ENCODE assay signal across 17 cellular contexts in the genomic region with DNA sequence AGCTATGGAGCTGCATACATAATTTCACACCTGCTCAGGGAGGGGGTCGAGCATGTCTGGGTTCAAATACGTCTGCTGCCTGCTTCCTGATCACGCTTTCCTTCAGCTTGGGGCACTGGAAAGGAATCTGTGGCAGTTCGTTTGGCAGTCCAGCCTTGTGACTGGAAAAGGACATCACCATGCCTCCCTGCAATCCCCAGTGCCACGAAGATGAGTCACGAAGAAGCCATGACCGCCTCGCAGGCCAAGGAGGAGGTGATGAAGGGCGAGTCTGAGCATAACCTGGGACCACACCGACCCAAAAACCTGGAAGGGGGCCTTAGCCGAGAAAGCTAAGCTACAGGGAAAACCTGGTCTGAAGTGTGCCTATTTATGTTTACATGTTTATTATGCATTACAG. TPM values are rescaled to one million over a fixed set of nuclear protein-coding genes. Genes with fewer than 3 reads are reported as not detected.
DNase-seq lines count a peak whose midpoint lies in the region; ATAC-seq, FAIRE-seq and TF ChIP-seq lines count a peak whose summit lies in the region.
"Had no signal": no experiment of that assay in that cellular context is flagged by ENCODE, and none has a peak within 500 bp of the region (broad histone marks: within the 10 kb centered on the region; RNA-seq: fewer than 3 reads in every experiment).

No MANE protein-coding gene starts in this region.

- H3K4me3 Mint-ChIP-seq in Calu3 (ENCODE audit: low read depth, unreplicated experiment): no peak overlapping the region
- H3K4me3 Mint-ChIP-seq: activated CD4-positive, alpha-beta memory T cell treated with anti-CD3 and anti-CD28 coated beads for 36 hours; activated naive CD4-positive, alpha-beta T cell treated with anti-CD3 and anti-CD28 coated beads for 36 hours; T-helper 17 cell had no signal

- H3K36me3 Mint-ChIP-seq in Calu3 (ENCODE audit: insufficient read depth, unreplicated experiment): peaks cover 99% of the 10 kb centered on the region
- H3K36me3 Mint-ChIP-seq: activated CD4-positive, alpha-beta memory T cell treated with anti-CD3 and anti-CD28 coated beads for 36 hours had no signal

- peaks cover 79% of the 10 kb centered on the region for H3K4me1 Mint-ChIP-seq in Calu3 (ENCODE audit: low read depth, unreplicated experiment)
- H3K4me1 Mint-ChIP-seq: T-helper 17 cell had no signal

- no peak for FAIRE-seq in GM12891 (lab: Jason Lieb, UNC)
- FAIRE-seq: G401.6 had no signal

- H3K4me3 ChIP-seq in ascending aorta (peak overlapping the region in 1 of 2 donors; percentile 22), right cardiac atrium (ENCODE audit: low read length) (no peak overlapping the region)
- H3K4me3 ChIP-seq: colonic mucosa had no signal

- WGBS in right cardiac atrium: 57% methylated on average over 11 of the region's 11 CpGs

- no peaks in the 10 kb centered on the region for H3K27me3 Mint-ChIP-seq in Calu3 (ENCODE audit: unreplicated experiment)

- no peak for TF ChIP-seq POLR2A in GM12891 (IDR thresholded peaks at IDR 0.05; ENCODE audit: low read depth, low read length)

- ATAC-seq in right cardiac atrium (peak; percentile 44 to 63), sciatic nerve (peak; percentile 33), HG02884 (IDR thresholded peaks at IDR 0.05; ENCODE audit: unreplicated experiment) (no peak), GM21619 (IDR thresholded peaks at IDR 0.05; ENCODE audit: unreplicated experiment) (no peak)
- ATAC-seq: T-helper 17 cell had no signal

- no TSS peak for BruUV-seq in Calu3 (replicated peaks; lab: Mats Ljungman, UMichigan)

- H3K36me3 ChIP-seq in ascending aorta: peaks cover 28 to 71% of the 10 kb centered on the region in 2 donors

- H3K9me3 ChIP-seq in ascending aorta: no peaks in the 10 kb centered on the region
- H3K9me3 ChIP-seq in right cardiac atrium (ENCODE audit: control insufficient read depth, low read length): no peaks in the 10 kb centered on the region
- H3K9me3 ChIP-seq: colonic mucosa had no signal

- peak overlapping the region; percentile 93 to 100 for H3K27ac ChIP-seq in ascending aorta
- H3K27ac ChIP-seq in right cardiac atrium (ENCODE audit: low read length): peak overlapping the region; percentile 91
- H3K27ac ChIP-seq: colonic mucosa had no signal

- CTCF ChIA-PET in Calu3 (lab: Charles Lee): no interaction called here

- no peak for DNase-seq in Calu3
- peak in 1 of 2 donors; percentile 84 for DNase-seq in ascending aorta (ENCODE audit: low spot score in 2 of 2)
- no peak for DNase-seq in right cardiac atrium
- DNase-seq in sciatic nerve (ENCODE audit: low spot score): peak; percentile 51
- DNase-seq in NCI-H526 (lab: John Stamatoyannopoulos, UW): no peak
- no peak for DNase-seq in GM12891 (ENCODE audit: insufficient read length, low spot score)
- DNase-seq: activated CD4-positive, alpha-beta memory T cell treated with anti-CD3 and anti-CD28 coated beads for 36 hours; activated naive CD4-positive, alpha-beta T cell treated with anti-CD3 and anti-CD28 coated beads for 36 hours; AML-193; colonic mucosa; foreskin melanocyte; Karpas-422; OCI-M1; T-helper 17 cell had no signal

- H3K9me3 Mint-ChIP-seq in Calu3 (ENCODE audit: low read depth, unreplicated experiment): no peaks in the 10 kb centered on the region
- H3K9me3 Mint-ChIP-seq: activated CD4-positive, alpha-beta memory T cell treated with anti-CD3 and anti-CD28 coated beads for 36 hours; activated naive CD4-positive, alpha-beta T cell treated with anti-CD3 and anti-CD28 coated beads for 36 hours had no signal

- no peaks in the 10 kb centered on the region for H3K27me3 ChIP-seq in ascending aorta
- no peaks in the 10 kb centered on the region for H3K27me3 ChIP-seq in right cardiac atrium (ENCODE audit: control insufficient read depth, insufficient read depth)
- H3K27me3 ChIP-seq: colonic mucosa had no signal

- intact Hi-C loops in Calu3 (cut with micrococcal nuclease; ENCODE audit: unreplicated experiment): loop anchor here (10.0 kb wide), 1 partner anchor 106 kb away; no protein-coding TSS in a partner anchor
- intact Hi-C loops in ascending aorta (cut with DNase I): no loop called here
- intact Hi-C loops in right cardiac atrium (cut with DNase I): no loop called here
- intact Hi-C loops in sciatic nerve (cut with DNase I): no loop called here

- TF ChIP-seq CTCF in Calu3 (IDR thresholded peaks at IDR 0.05; ENCODE audit: unreplicated experiment): no peak
- no peak for TF ChIP-seq CTCF in ascending aorta (IDR thresholded peaks at IDR 0.05)

- H3K4me1 ChIP-seq in ascending aorta: peaks cover 27 to 91% of the 10 kb centered on the region in 2 donors
- peaks cover 31% of the 10 kb centered on the region for H3K4me1 ChIP-seq in right cardiac atrium (ENCODE audit: control insufficient read depth, insufficient read depth, low read length)

- peak overlapping the region; percentile 55 for H3K27ac Mint-ChIP-seq in Calu3 (ENCODE audit: unreplicated experiment)
- H3K27ac Mint-ChIP-seq: activated CD4-positive, alpha-beta memory T cell treated with anti-CD3 and anti-CD28 coated beads for 36 hours; activated naive CD4-positive, alpha-beta T cell treated with anti-CD3 and anti-CD28 coated beads for 36 hours; T-helper 17 cell had no signal

TF ChIP-seq in GM12891, 5 proteins besides CTCF, POLR2A, EP300 and RAD21:
- no peak for TF ChIP-seq POLR2AphosphoS5 (IDR thresholded peaks at IDR 0.05; ENCODE audit: low read depth, low read length)
- TF ChIP-seq POU2F2 (IDR thresholded peaks at IDR 0.05; ENCODE audit: low read depth, low read length): no peak
- TF ChIP-seq SPI1 (IDR thresholded peaks at IDR 0.05; ENCODE audit: low read depth, low read length): no peak
- TF ChIP-seq PAX5 (IDR thresholded peaks at IDR 0.05; ENCODE audit: insufficient read depth, low read length, severe bottlenecking): no peak
- no peak for TF ChIP-seq TAF1 (IDR thresholded peaks at IDR 0.05; ENCODE audit: low read depth, low read length)

RNA-seq across cellular contexts. Expression of a gene that starts 13.1 kb away (rescaled TPM):
- total RNA-seq in Calu3 (2022) (156 and 245 TPM in 2 replicates), ascending aorta (101 TPM), right cardiac atrium (10 to 100 TPM; 23.2 to 33.6 (median 30.0) TPM), sciatic nerve (81.6 TPM)
- 12.2 TPM for polyA plus RNA-seq in right cardiac atrium
- polyA plus RNA-seq in GM12891 (2012; ENCODE audit: low read depth, missing spikeins): 3.3 TPM

Comparison
In these comparisons a context has a peak if more than half of its experiments do, and no peak if none do; other contexts are left out.
1. ATAC-seq: peak in right cardiac atrium (2 of 2) and sciatic nerve (single experiment); none in HG02884 (single experiment) and GM21619 (single experiment).